Comparison of ENCODE assay signal across 16 cellular contexts in genomic region chr12:106125351-106126085, GRCh38. TPM values are rescaled to one million over a fixed set of nuclear protein-coding genes. Genes with fewer than 3 reads are reported as not detected.
A peak's percentile ranks its signal among the peaks of the same experiment; 100 is the strongest.
DNase-seq lines count a peak whose midpoint lies in the region; ATAC-seq, FAIRE-seq and TF ChIP-seq lines count a peak whose summit lies in the region.
"Had no signal": no experiment of that assay in that cellular context is flagged by ENCODE, and none has a peak within 500 bp of the region (broad histone marks: within the 10 kb centered on the region; RNA-seq: fewer than 3 reads in every experiment).

No MANE protein-coding gene starts in this region.

- H3K4me3 ChIP-seq in GM23248 = no peak overlapping the region
- no peak overlapping the region for H3K4me3 ChIP-seq in Panc1 (ENCODE audit: low read depth in 2 of 2, low read length in 2 of 2)
- no peak overlapping the region for H3K4me3 ChIP-seq in kidney (ENCODE audit: low read length in 2 of 2)
- no peak overlapping the region for H3K4me3 ChIP-seq in smooth muscle cell
- H3K4me3 ChIP-seq: GM12878, pancreas had no signal

- ATAC-seq in Panc1 (no peak), GM18519 (IDR thresholded peaks at IDR 0.05; ENCODE audit: low FRiP score, unreplicated experiment) (no peak)
- ATAC-seq: activated CD4-positive, CD25-positive, alpha-beta regulatory T cell treated with anti-CD3 and anti-CD28 coated beads, Interleukin-2, amount 50 U/mL, for 24 hours; GM12878 had no signal

- POLR2A ChIA-PET in Panc1 (lab: Charles Lee) = no interaction called here

- H3K9me2 ChIP-seq in GM23248 (ENCODE audit: insufficient read depth) = no peaks in the 10 kb centered on the region

- no TSS peak for BruUV-seq in Panc1 (replicated peaks; lab: Mats Ljungman, UMichigan)

- H3K27ac ChIP-seq in GM23248 = peak overlapping the region; percentile 72; the same call in 1 of the 2 replicates
- peak overlapping the region; percentile 96 for H3K27ac ChIP-seq in Panc1 (ENCODE audit: low read length)
- peak overlapping the region; percentile 35 to 68 for H3K27ac ChIP-seq in kidney (ENCODE audit: low read depth in 2 of 2, low read length in 2 of 2)
- peak overlapping the region; percentile 83 for H3K27ac ChIP-seq in smooth muscle cell (ENCODE audit: low read depth)
- H3K27ac ChIP-seq: pancreas had no signal

- in situ Hi-C loops in GM23248 (cut with MboI) = no loop called here
- in situ Hi-C loops in Panc1 (cut with HindIII; ENCODE audit: low pct_unique_long_range_greater_than_20kb, low sequenced_read_pairs) = no loop called here

- no peak overlapping the region for H2AFZ ChIP-seq in GM23248
- H2AFZ ChIP-seq in smooth muscle cell (ENCODE audit: low read depth) = no peak overlapping the region

- no peaks in the 10 kb centered on the region for H3K36me3 ChIP-seq in GM23248 (ENCODE audit: low read depth)
- no peaks in the 10 kb centered on the region for H3K36me3 ChIP-seq in Panc1 (ENCODE audit: control insufficient read depth, insufficient read depth, low read length)
- H3K36me3 ChIP-seq in kidney (ENCODE audit: control insufficient read depth in 1 of 2, insufficient read depth in 2 of 2, low read length in 2 of 2) = no peaks in the 10 kb centered on the region
- H3K36me3 ChIP-seq in smooth muscle cell (ENCODE audit: low read depth) = no peaks in the 10 kb centered on the region
- H3K36me3 ChIP-seq: pancreas had no signal

- DNase-seq in GM23248 (no peak), Panc1 (ENCODE audit: low read depth, low spot score) (no peak), kidney (no peak), smooth muscle cell (lab: John Stamatoyannopoulos, UW; ENCODE audit: unreplicated experiment) (no peak), H4 (ENCODE audit: low spot score) (no peak), NCI-H146 (lab: John Stamatoyannopoulos, UW) (no peak)
- DNase-seq in activated effector memory CD4-positive, alpha-beta T cell treated with Interleukin-2 at 50 U/mL for 16 hours = no peak
- DNase-seq: activated CD8-positive, alpha-beta memory T cell treated with anti-CD3 and anti-CD28 coated beads, Interleukin-2, amount 50 U/mL, for 4 hours; Caco-2; NCI-H1105 treated with DMSO at 0.1 percent for 48 hours; NCI-H2171 treated with DMSO at 0.1 percent for 48 hours; pancreas; stimulated activated naive CD4-positive, alpha-beta T cell treated with Interleukin-2 at 50 U/mL for 16 hours had no signal

- H3K79me2 ChIP-seq in GM23248 (ENCODE audit: insufficient read depth) (peaks cover 100% of the 10 kb centered on the region), smooth muscle cell (ENCODE audit: low read depth) (peaks cover 100% of the 10 kb centered on the region)

- WGBS in GM23248 (ENCODE audit: low coverage in 1 of 2, low lambda C conversion rate in 2 of 2, missing lambda C conversion rate in 2 of 2), 2 experiments = 96 to 97% methylated on average over 9 of the region's 9 CpGs
- 77% methylated on average over 9 of the region's 9 CpGs for WGBS in smooth muscle cell (ENCODE audit: low lambda C conversion rate)

- FAIRE-seq in kidney (lab: Jason Lieb, UNC) = no peak
- FAIRE-seq: GM12878, pancreas had no signal

- TF ChIP-seq CTCF in Panc1 (IDR thresholded peaks at IDR 0.05) = no peak
- no peak for TF ChIP-seq CTCF in kidney (IDR thresholded peaks at IDR 0.05; ENCODE audit: borderline replicate concordance, extremely low read depth, insufficient read depth)
- TF ChIP-seq CTCF in smooth muscle cell (IDR thresholded peaks at IDR 0.05; ENCODE audit: borderline replicate concordance, insufficient read depth, poor library complexity, severe bottlenecking) = no peak

- CTCF ChIA-PET in Panc1 (lab: Charles Lee) = interaction anchor here (0.5 kb wide), 1 partner anchor 24 kb away, joined by 3 read pairs; no protein-coding TSS in a partner anchor

- no peak overlapping the region for H3K4me2 ChIP-seq in GM23248 (ENCODE audit: unreplicated experiment)
- peak overlapping the region; percentile 63 for H3K4me2 ChIP-seq in smooth muscle cell

- H3K27me3 ChIP-seq in GM23248 (replicated peaks; ENCODE audit: insufficient read depth) (no peaks in the 10 kb centered on the region), Panc1 (ENCODE audit: control insufficient read depth, insufficient read depth, low read length) (no peaks in the 10 kb centered on the region), smooth muscle cell (ENCODE audit: low read depth) (no peaks in the 10 kb centered on the region)
- H3K27me3 ChIP-seq: pancreas had no signal

- H3K4me1 ChIP-seq in GM23248 (ENCODE audit: insufficient read depth) (peaks cover 44% of the 10 kb centered on the region), Panc1 (ENCODE audit: control insufficient read depth, insufficient read depth, low read length) (peaks cover 94% of the 10 kb centered on the region), kidney (ENCODE audit: control insufficient read depth in 1 of 2, insufficient read depth in 1 of 2, low read depth in 1 of 2, low read length in 2 of 2) (peaks cover 15 to 23% of the 10 kb centered on the region in 2 donors), smooth muscle cell (ENCODE audit: low read depth) (peaks cover 30% of the 10 kb centered on the region)

- intact Hi-C loops in Panc1 (cut with micrococcal nuclease; ENCODE audit: unreplicated experiment) = no loop called here
- intact Hi-C loops in kidney (cut with DNase I) = no loop called here

- no peak overlapping the region for H3K9ac ChIP-seq in GM23248
- H3K9ac ChIP-seq in kidney (ENCODE audit: low read length in 2 of 2) = no peak overlapping the region
- no peak overlapping the region for H3K9ac ChIP-seq in smooth muscle cell (ENCODE audit: low read depth)

- H3F3A ChIP-seq in GM23248 (ENCODE audit: insufficient read depth) (peaks cover 39% of the 10 kb centered on the region), smooth muscle cell (ENCODE audit: low read depth) (peaks cover 60% of the 10 kb centered on the region)

- H3K9me3 ChIP-seq in GM23248 (ENCODE audit: low read depth) (no peaks in the 10 kb centered on the region), Panc1 (ENCODE audit: control insufficient read depth, insufficient read depth, low read depth, low read length) (no peaks in the 10 kb centered on the region), kidney (ENCODE audit: control insufficient read depth in 1 of 2, low read length in 2 of 2) (no peaks in the 10 kb centered on the region), smooth muscle cell (replicated peaks; ENCODE audit: low read depth) (no peaks in the 10 kb centered on the region)
- H3K9me3 ChIP-seq: Caco-2, pancreas had no signal

- H4K20me1 ChIP-seq in GM23248 (ENCODE audit: insufficient read depth) (no peaks in the 10 kb centered on the region), smooth muscle cell (ENCODE audit: low read depth) (peaks cover 100% of the 10 kb centered on the region)

RNA-seq across cellular contexts. Expression of gene NUAK1, which starts 13.2 kb away (rescaled TPM):
- 29.6 and 45.7 TPM in 2 replicates for total RNA-seq in GM23248 (2014; rRNA removed; shearing (Covaris generic))
- polyA plus RNA-seq in GM23248 (2016; fragmentation: Nextera tagmentation; extraction: Ambion mirVana) = 11.1 and 13.4 TPM in 2 replicates
- total RNA-seq in Panc1 (2021; ENCODE audit: unreplicated experiment) = 50.3 TPM
- polyA plus RNA-seq in Panc1 (2012; ENCODE audit: insufficient read length) = 33.2 TPM
- 28.8 TPM for total RNA-seq in kidney
- 2.9 TPM for polyA plus RNA-seq in kidney (ENCODE audit: insufficient read depth, low read depth, low replicate concordance)
- total RNA-seq in smooth muscle cell = 54.0 and 64.2 TPM in 2 replicates
- polyA plus RNA-seq in smooth muscle cell = 35.3 and 38.8 TPM in 2 replicates
- total RNA-seq in H4 (2014; rRNA removed; shearing (Covaris generic)) = 7.6 and 9.4 TPM in 2 replicates
